ENCODE assay signal across 6 cellular contexts in genomic region chr16:648071-648785, GRCh38. TPM values are rescaled to one million over a fixed set of nuclear protein-coding genes. Genes with fewer than 3 reads are reported as not detected.
DNase-seq lines count a peak whose midpoint lies in the region; ATAC-seq and TF ChIP-seq lines count a peak whose summit lies in the region.

No MANE protein-coding gene starts in this region.

- peaks cover 14% of the 10 kb centered on the region for H3K36me3 ChIP-seq in HUES6 (ENCODE audit: control insufficient read depth, insufficient read depth, low read length)
- H3K36me3 ChIP-seq in thyroid gland = peaks cover 0 to 8% of the 10 kb centered on the region in 2 donors

- intact Hi-C loops in activated CD4-positive, alpha-beta T cell treated with anti-CD3 and anti-CD28 coated beads, Interleukin-2, amount 10 ng/mL, durations not matched to agents 24 days and 14 days (cut with micrococcal nuclease) = loop anchor here (2.0 kb wide), 2 partner anchors 37 to 59 kb away; partner anchors contain the start of gene JMJD8
- intact Hi-C loops in thyroid gland (cut with DNase I) = no loop called here

- H3K27me3 Mint-ChIP-seq in activated CD4-positive, alpha-beta T cell treated with anti-CD3 and anti-CD28 coated beads, Interleukin-2, amount 10 ng/mL, durations not matched to agents 24 days and 14 days = no peaks in the 10 kb centered on the region

- TF ChIP-seq POLR2A in thyroid gland (IDR thresholded peaks at IDR 0.05) = no peak

- peaks cover 13% of the 10 kb centered on the region for H3K4me1 ChIP-seq in HUES6 (ENCODE audit: control insufficient read depth, insufficient read depth, low read length)
- peaks cover 43 to 58% of the 10 kb centered on the region in 2 donors for H3K4me1 ChIP-seq in thyroid gland

- no peaks in the 10 kb centered on the region; the same call in 1 of the 2 replicates for H3K27me3 ChIP-seq in HUES6 (ENCODE audit: control insufficient read depth, insufficient read depth, low read length)
- no peaks in the 10 kb centered on the region for H3K27me3 ChIP-seq in thyroid gland

- H3K9ac ChIP-seq in HUES6 (ENCODE audit: low read length) = peak overlapping the region; percentile 74

- H3K9me3 ChIP-seq in HUES6 (ENCODE audit: control insufficient read depth, insufficient read depth, low read depth, low read length) (no peaks in the 10 kb centered on the region), iPS-18c (ENCODE audit: control insufficient read depth, insufficient read depth, low read length) (no peaks in the 10 kb centered on the region), thyroid gland (no peaks in the 10 kb centered on the region)

- H3K27ac ChIP-seq in HUES6 (ENCODE audit: low read depth, low read length) (peak overlapping the region; percentile 66; the same call in 1 of the 2 replicates), thyroid gland (peak overlapping the region; percentile 71 to 92 (median 91))

- 30 to 32% methylated on average over 8 to 18 of the region's 25 CpGs for WGBS in thyroid gland, 2 donors

- no peak for ATAC-seq in HG02840 (IDR thresholded peaks at IDR 0.05; ENCODE audit: low FRiP score, unreplicated experiment)

- H3K4me1 Mint-ChIP-seq in activated CD4-positive, alpha-beta T cell treated with anti-CD3 and anti-CD28 coated beads, Interleukin-2, amount 10 ng/mL, durations not matched to agents 24 days and 14 days = peaks cover 10% of the 10 kb centered on the region

- peak overlapping the region; percentile 86 for H3K4me3 Mint-ChIP-seq in activated CD4-positive, alpha-beta T cell treated with anti-CD3 and anti-CD28 coated beads, Interleukin-2, amount 10 ng/mL, durations not matched to agents 24 days and 14 days

- H3K9me3 Mint-ChIP-seq in activated CD4-positive, alpha-beta T cell treated with anti-CD3 and anti-CD28 coated beads, Interleukin-2, amount 10 ng/mL, durations not matched to agents 24 days and 14 days = no peaks in the 10 kb centered on the region

- peak overlapping the region; percentile 85 for H3K27ac Mint-ChIP-seq in activated CD4-positive, alpha-beta T cell treated with anti-CD3 and anti-CD28 coated beads, Interleukin-2, amount 10 ng/mL, durations not matched to agents 24 days and 14 days

- H3K4me3 ChIP-seq in HUES6 (ENCODE audit: low read depth, low read length) (peak overlapping the region; percentile 76), iPS-18c (ENCODE audit: insufficient read depth, low read depth, low read length) (peak overlapping the region; percentile 73), thyroid gland (replicated peaks in 1 of 3) (peak overlapping the region; percentile 51 to 98 (median 73))

- peak in 4 of 6 experiments; percentile 28 to 51 (median 42) for TF ChIP-seq CTCF in thyroid gland (IDR thresholded peaks at IDR 0.05)

- peaks cover 10% of the 10 kb centered on the region for H3K36me3 Mint-ChIP-seq in activated CD4-positive, alpha-beta T cell treated with anti-CD3 and anti-CD28 coated beads, Interleukin-2, amount 10 ng/mL, durations not matched to agents 24 days and 14 days (ENCODE audit: low read depth)

- DNase-seq in AG08396 (ENCODE audit: low spot score) (peak; percentile 61), thyroid gland (peak; percentile 76 to 79)
- peak; percentile 77 for DNase-seq in activated CD4-positive, alpha-beta T cell treated with anti-CD3 and anti-CD28 coated beads, Interleukin-2, amount 10 ng/mL, durations not matched to agents 24 days and 14 days

RNA-seq across cellular contexts. Expression of gene WDR90, which starts 0.9 kb away (rescaled TPM):
- total RNA-seq in activated CD4-positive, alpha-beta T cell treated with anti-CD3 and anti-CD28 coated beads, Interleukin-2, amount 10 ng/mL, durations not matched to agents 24 days and 14 days = 99.9 and 111 TPM in 2 replicates
- total RNA-seq in thyroid gland = 10 to 100 TPM; 23.6 to 56.0 (median 34.3) TPM

RNA-seq across cellular contexts. Expression of gene MCRIP2, which starts 6.6 kb away (rescaled TPM):
- 71.2 and 73.0 TPM in 2 replicates for total RNA-seq in activated CD4-positive, alpha-beta T cell treated with anti-CD3 and anti-CD28 coated beads, Interleukin-2, amount 10 ng/mL, durations not matched to agents 24 days and 14 days
- total RNA-seq in thyroid gland = 100 to 1,000 TPM in 1 of 4 donors, 10 to 100 TPM in 3; 61.3 to 124 (median 69.1) TPM

RNA-seq across cellular contexts. Expression of gene METTL26, which starts 12.1 kb away (rescaled TPM):
- 146 and 153 TPM in 2 replicates for total RNA-seq in activated CD4-positive, alpha-beta T cell treated with anti-CD3 and anti-CD28 coated beads, Interleukin-2, amount 10 ng/mL, durations not matched to agents 24 days and 14 days
- 100 to 1,000 TPM in 2 of 4 donors, 10 to 100 TPM in 2; 54.2 to 180 (median 115) TPM for total RNA-seq in thyroid gland

RNA-seq across cellular contexts. Expression of gene WFIKKN1, which starts 17.4 kb away (rescaled TPM):
- 0.44 and 0.45 TPM in 2 replicates for total RNA-seq in activated CD4-positive, alpha-beta T cell treated with anti-CD3 and anti-CD28 coated beads, Interleukin-2, amount 10 ng/mL, durations not matched to agents 24 days and 14 days
- total RNA-seq in thyroid gland = 1 to 10 TPM in 1 of 4 donors, under 1 TPM in 3; 0.13 to 1.8 (median 0.77) TPM

RNA-seq across cellular contexts. Expression of gene RHOT2, which starts 19.7 kb away (rescaled TPM):
- 172 and 183 TPM in 2 replicates for total RNA-seq in activated CD4-positive, alpha-beta T cell treated with anti-CD3 and anti-CD28 coated beads, Interleukin-2, amount 10 ng/mL, durations not matched to agents 24 days and 14 days
- total RNA-seq in thyroid gland = 10 to 100 TPM; 49.7 to 81.8 (median 57.6) TPM
